8 cellular contexts compared by ENCODE assay signal in the genomic region with DNA sequence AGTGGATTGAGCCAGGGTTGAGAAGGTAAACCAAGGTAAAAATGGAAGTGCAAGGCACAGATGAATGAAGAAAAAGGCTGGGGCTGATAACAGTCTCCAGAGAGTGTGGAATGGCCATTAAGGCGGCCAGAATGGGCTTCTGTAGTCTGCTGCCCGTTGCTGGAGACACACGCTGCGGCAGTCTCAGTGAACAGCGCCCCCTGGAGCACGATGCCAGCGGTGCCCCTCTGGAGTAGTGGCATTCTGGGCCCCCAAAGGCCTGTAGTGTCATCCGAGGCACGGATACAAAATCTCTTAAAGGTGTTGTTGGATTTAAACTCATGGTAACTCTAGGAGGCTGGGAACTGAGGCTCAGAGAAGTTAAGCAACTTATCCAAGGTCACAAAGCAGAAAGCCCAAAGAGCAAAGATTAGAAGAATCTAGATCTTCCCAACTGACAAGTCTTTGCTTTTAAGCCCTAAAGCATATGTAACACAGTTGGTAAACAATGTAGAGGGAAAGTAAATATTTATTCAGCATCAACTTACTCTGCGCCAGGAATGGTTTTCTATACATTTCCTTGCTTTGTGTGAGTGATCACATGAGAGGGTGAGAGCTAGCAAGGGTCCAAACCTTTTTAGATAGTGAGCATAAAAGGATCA. TPM values are rescaled to one million over a fixed set of nuclear protein-coding genes. Genes with fewer than 3 reads are reported as not detected.
DNase-seq lines count a peak whose midpoint lies in the region; ATAC-seq and TF ChIP-seq lines count a peak whose summit lies in the region.

No MANE protein-coding gene starts in this region.

- no peak for TF ChIP-seq EP300 in stomach (IDR thresholded peaks at IDR 0.05)

- intact Hi-C loops in stomach (cut with DNase I; ENCODE audit: low total_unique reads): no loop called here

- TF ChIP-seq CTCF in WERI-Rb-1 (IDR thresholded peaks at IDR 0.05; ENCODE audit: low read depth, low read length) (peak; percentile 85), cardiac fibroblast (IDR thresholded peaks at IDR 0.05; ENCODE audit: low read depth, low read length) (peak; percentile 83), stomach (IDR thresholded peaks at IDR 0.05) (peak in 4 of 7 experiments; percentile 39 to 66 (median 48))

- H3K9me3 ChIP-seq in WERI-Rb-1 (ENCODE audit: severe bottlenecking) (no peaks in the 10 kb centered on the region), stomach (no peaks in the 10 kb centered on the region)

- 28 to 34% (median 30%) methylated on average over 10 of the region's 10 CpGs for WGBS in stomach, 5 donors

- DNase-seq in ELF-1 (ENCODE audit: low read depth, low spot score): peak; percentile 85
- DNase-seq in KG1 (lab: John Stamatoyannopoulos, UW): peak; percentile 64
- DNase-seq in WERI-Rb-1: peak; percentile 71
- DNase-seq in cardiac fibroblast (ENCODE audit: low read depth in 2 of 2): peak; percentile 50 to 59
- DNase-seq in lung microvascular endothelial cell (ENCODE audit: low read depth in 2 of 2): peak; percentile 72 to 80
- DNase-seq in stomach: peak; percentile 57
- DNase-seq in GOT3 (lab: John Stamatoyannopoulos, UW): no peak

- no peak overlapping the region for H3K27ac ChIP-seq in WERI-Rb-1
- H3K27ac ChIP-seq in stomach: no peak overlapping the region

- no peaks in the 10 kb centered on the region for H3K27me3 ChIP-seq in WERI-Rb-1 (ENCODE audit: insufficient read depth, low read depth, severe bottlenecking)
- H3K27me3 ChIP-seq in stomach: no peaks in the 10 kb centered on the region

- no peaks in the 10 kb centered on the region for H3K36me3 ChIP-seq in WERI-Rb-1
- H3K36me3 ChIP-seq in stomach: no peaks in the 10 kb centered on the region

- H3K4me1 ChIP-seq in stomach: no peaks in the 10 kb centered on the region

- TF ChIP-seq POLR2A in stomach (IDR thresholded peaks at IDR 0.05): no peak

- H3K4me3 ChIP-seq in WERI-Rb-1 (ENCODE audit: low read depth, low read length): no peak overlapping the region
- H3K4me3 ChIP-seq in cardiac fibroblast (replicated peaks in 1 of 2; ENCODE audit: low read depth in 2 of 2, low read length in 2 of 2): no peak overlapping the region
- H3K4me3 ChIP-seq in stomach: no peak overlapping the region

- ATAC-seq in GM21576 (IDR thresholded peaks at IDR 0.05; ENCODE audit: unreplicated experiment): peak; percentile 83

RNA-seq across cellular contexts. Expression of a gene that starts 18.2 kb away (rescaled TPM):
- total RNA-seq in lung microvascular endothelial cell: under 0.01 and 0.22 TPM in 2 replicates
- not detected for total RNA-seq in stomach
- polyA plus RNA-seq in stomach: under 1 TPM in 1 of 3 donors, not detected in 2; 0.10 TPM

RNA-seq across cellular contexts. Expression of a gene that starts 42.2 kb away (rescaled TPM):
- total RNA-seq in lung microvascular endothelial cell: not detected in 2 replicates
- 1 to 10 TPM in 1 of 5 donors, under 1 TPM in 2, not detected in 2; 0.58 to 1.9 (median 0.73) TPM for total RNA-seq in stomach
- polyA plus RNA-seq in stomach: 1 to 10 TPM in 1 of 3 donors, under 1 TPM in 2; 0.25 to 1.3 (median 0.92) TPM
